ENCODE assay signal across 12 cellular contexts in genomic region chr2:189799531-189799930, GRCh38. TPM values are rescaled to one million over a fixed set of nuclear protein-coding genes. Genes with fewer than 3 reads are reported as not detected.
DNase-seq lines count a peak whose midpoint lies in the region; ATAC-seq and TF ChIP-seq lines count a peak whose summit lies in the region.
"Had no signal": no experiment of that assay in that cellular context is flagged by ENCODE, and none has a peak within 500 bp of the region (broad histone marks: within the 10 kb centered on the region; RNA-seq: fewer than 3 reads in every experiment).

No MANE protein-coding gene starts in this region.

- TF ChIP-seq CTCF in HFFc6 (IDR thresholded peaks at IDR 0.05) (no peak), adrenal gland (IDR thresholded peaks at IDR 0.05) (no peak), foreskin keratinocyte (conservative IDR thresholded peaks at IDR 0.05) (no peak)

- H3K4me1 ChIP-seq in adrenal gland (replicated peaks in 1 of 2) (peaks cover 2 to 15% of the 10 kb centered on the region in 2 donors), foreskin keratinocyte (peaks cover 7% of the 10 kb centered on the region), Karpas-422 (ENCODE audit: low read length) (peaks cover 7% of the 10 kb centered on the region)

- no peak for TF ChIP-seq POLR2A in adrenal gland (IDR thresholded peaks at IDR 0.05)

- H2AFZ ChIP-seq in Karpas-422 (ENCODE audit: low read length): no peak overlapping the region
- H2AFZ ChIP-seq: hepatocyte had no signal

- H3K9me2 ChIP-seq in Karpas-422 (replicated peaks; ENCODE audit: insufficient read depth, low read length): no peaks in the 10 kb centered on the region

- H3K27me3 ChIP-seq in adrenal gland: no peaks in the 10 kb centered on the region
- H3K27me3 ChIP-seq in foreskin keratinocyte: no peaks in the 10 kb centered on the region
- no peaks in the 10 kb centered on the region for H3K27me3 ChIP-seq in Karpas-422 (ENCODE audit: low read length)
- H3K27me3 ChIP-seq: hepatocyte, testis had no signal

- H3K9me3 ChIP-seq in adrenal gland (replicated peaks in 1 of 3) (no peaks in the 10 kb centered on the region), Karpas-422 (ENCODE audit: low read length) (no peaks in the 10 kb centered on the region)
- H3K9me3 ChIP-seq: testis had no signal

- H3K27me3 Mint-ChIP-seq in HFFc6 (ENCODE audit: insufficient read depth): no peaks in the 10 kb centered on the region

- peak; percentile 98 for ATAC-seq in foreskin keratinocyte

- peaks cover 78% of the 10 kb centered on the region for H3K79me2 ChIP-seq in Karpas-422 (ENCODE audit: low read length)

- no peaks in the 10 kb centered on the region for H4K20me1 ChIP-seq in Karpas-422 (ENCODE audit: insufficient read depth, low read depth, low read length)

- H3K9me3 Mint-ChIP-seq in HFFc6: no peaks in the 10 kb centered on the region

- H3K4me2 ChIP-seq in Karpas-422 (ENCODE audit: low read depth, low read length, poor library complexity, severe bottlenecking): no peak overlapping the region
- H3K4me2 ChIP-seq: hepatocyte had no signal

- no peak overlapping the region for H3K4me3 ChIP-seq in adrenal gland
- no peak overlapping the region for H3K4me3 ChIP-seq in Karpas-422 (ENCODE audit: low read length)
- H3K4me3 ChIP-seq: hepatocyte, testis had no signal

- intact Hi-C loops in adrenal gland (cut with DNase I): no loop called here

- WGBS in adrenal gland, 4 donors: 46 to 71% (median 62%) methylated on average over 1 to 2 of the region's 2 CpGs

- H3K4me1 Mint-ChIP-seq in HFFc6 (ENCODE audit: low read depth): peaks cover 37% of the 10 kb centered on the region

- peak overlapping the region; percentile 58 for H3K27ac Mint-ChIP-seq in HFFc6

- H3K27ac ChIP-seq in adrenal gland (peak overlapping the region in 3 of 5 donors; percentile 2 to 24 (median 13)), foreskin keratinocyte (no peak overlapping the region), Karpas-422 (ENCODE audit: low read length) (no peak overlapping the region)
- H3K27ac ChIP-seq: hepatocyte, testis had no signal

- peak overlapping the region; percentile 18 for H3K4me3 Mint-ChIP-seq in HFFc6

- DNase-seq in A172 (ENCODE audit: low spot score): peak; percentile 69
- DNase-seq in HFFc6: peak; percentile 52
- DNase-seq in adrenal gland: peak in 3 of 7 donors; percentile 19 to 24 (median 24)
- peak; percentile 48 to 72 for DNase-seq in foreskin keratinocyte
- no peak for DNase-seq in Karpas-422
- DNase-seq in activated effector memory CD4-positive, alpha-beta T cell treated with Interleukin-2 at 50 U/mL for 16 hours: no peak
- DNase-seq in stimulated activated CD4-positive, alpha-beta T cell treated with anti-CD3 and anti-CD28 coated beads, Interleukin-4, amount 100 ng/mL, for 4 hours: no peak
- DNase-seq in NCI-H2227 treated with DMSO at 0.1 percent for 48 hours (lab: John Stamatoyannopoulos, UW): no peak
- DNase-seq: cerebellar nuclear complex, DND-41, testis had no signal

- H3K36me3 Mint-ChIP-seq in HFFc6 (ENCODE audit: low read depth): peaks cover 10% of the 10 kb centered on the region

- H3K36me3 ChIP-seq in adrenal gland (replicated peaks in 1 of 2) (peaks cover 0 to 12% of the 10 kb centered on the region in 2 donors), Karpas-422 (ENCODE audit: insufficient read depth, low read length) (peaks cover 58% of the 10 kb centered on the region)

- no peak overlapping the region for H3K9ac ChIP-seq in Karpas-422 (ENCODE audit: low read length)

RNA-seq across cellular contexts. Expression of gene PMS1, which starts 15.3 kb away (rescaled TPM):
- total RNA-seq in A172 (2014; rRNA removed; shearing (Covaris generic)): 26.9 and 28.1 TPM in 2 replicates
- 10 to 100 TPM; 18.9 to 22.8 (median 20.5) TPM for total RNA-seq in HFFc6 (2021; fragmentation: NEBNext Ultra II Directional; extraction: Animal tissue kit (Norgen Biotek cat#: 25700))
- total RNA-seq in adrenal gland: 10 to 100 TPM in 6 of 8 donors, 1 to 10 TPM in 2; 8.0 to 23.8 (median 19.2) TPM
- polyA plus RNA-seq in adrenal gland: 10 to 100 TPM; 13.2 to 32.7 (median 14.2) TPM
- 20.0 and 20.6 TPM in 2 replicates for total RNA-seq in foreskin keratinocyte
- polyA plus RNA-seq in foreskin keratinocyte: 8.7 and 10.6 TPM in 2 replicates
- 29.7 and 41.9 TPM in 2 replicates for total RNA-seq in Karpas-422 (2014; rRNA removed; shearing (Covaris generic); ENCODE audit: low replicate concordance)

RNA-seq across cellular contexts. Expression of gene ORMDL1, which starts 15.4 kb away (rescaled TPM):
- total RNA-seq in A172 (2014; rRNA removed; shearing (Covaris generic)): 128 and 137 TPM in 2 replicates
- total RNA-seq in HFFc6 (2021; fragmentation: NEBNext Ultra II Directional; extraction: Animal tissue kit (Norgen Biotek cat#: 25700)): 10 to 100 TPM; 48.6 to 70.2 (median 60.3) TPM
- total RNA-seq in adrenal gland: 100 to 1,000 TPM in 1 of 8 donors, 10 to 100 TPM in 7; 34.7 to 144 (median 48.1) TPM
- 100 to 1,000 TPM in 2 of 3 donors, 10 to 100 TPM in 1; 80.1 to 272 (median 169) TPM for polyA plus RNA-seq in adrenal gland
- 39.8 and 41.1 TPM in 2 replicates for total RNA-seq in foreskin keratinocyte
- polyA plus RNA-seq in foreskin keratinocyte: 41.4 and 45.5 TPM in 2 replicates
- 132 and 223 TPM in 2 replicates for total RNA-seq in Karpas-422 (2014; rRNA removed; shearing (Covaris generic); ENCODE audit: low replicate concordance)

RNA-seq across cellular contexts. Expression of gene OSGEPL1, which starts 36.9 kb away (rescaled TPM):
- total RNA-seq in A172 (2014; rRNA removed; shearing (Covaris generic)): 18.9 and 20.1 TPM in 2 replicates
- total RNA-seq in HFFc6 (2021; fragmentation: NEBNext Ultra II Directional; extraction: Animal tissue kit (Norgen Biotek cat#: 25700)): 1 to 10 TPM; 5.0 to 7.2 (median 7.0) TPM
- total RNA-seq in adrenal gland: 10 to 100 TPM in 7 of 8 donors, 1 to 10 TPM in 1; 6.9 to 18.9 (median 14.0) TPM
- polyA plus RNA-seq in adrenal gland: 10 to 100 TPM in 1 of 3 donors, 1 to 10 TPM in 2; 6.3 to 13.6 (median 7.2) TPM
- total RNA-seq in foreskin keratinocyte: 9.0 and 9.7 TPM in 2 replicates
- polyA plus RNA-seq in foreskin keratinocyte: 5.0 and 6.3 TPM in 2 replicates
- 1.4 and 11.0 TPM in 2 replicates for total RNA-seq in Karpas-422 (2014; rRNA removed; shearing (Covaris generic); ENCODE audit: low replicate concordance)

Comparison
In these comparisons a context has a peak if more than half of its experiments do, and no peak if none do; other contexts are left out.
1. DNase-seq: peak in A172 (single experiment), HFFc6 (single experiment) and foreskin keratinocyte (2 of 2); none in Karpas-422 (single experiment), activated effector memory CD4-positive, alpha-beta T cell treated with Interleukin-2 at 50 U/mL for 16 hours (single experiment), stimulated activated CD4-positive, alpha-beta T cell treated with anti-CD3 and anti-CD28 coated beads, Interleukin-4, amount 100 ng/mL, for 4 hours (0 of 2) and NCI-H2227 treated with DMSO at 0.1 percent for 48 hours (single experiment).
2. H3K27ac ChIP-seq: peak in adrenal gland (3 of 5); none in foreskin keratinocyte (single experiment) and Karpas-422 (single experiment).